In the genomic region with DNA sequence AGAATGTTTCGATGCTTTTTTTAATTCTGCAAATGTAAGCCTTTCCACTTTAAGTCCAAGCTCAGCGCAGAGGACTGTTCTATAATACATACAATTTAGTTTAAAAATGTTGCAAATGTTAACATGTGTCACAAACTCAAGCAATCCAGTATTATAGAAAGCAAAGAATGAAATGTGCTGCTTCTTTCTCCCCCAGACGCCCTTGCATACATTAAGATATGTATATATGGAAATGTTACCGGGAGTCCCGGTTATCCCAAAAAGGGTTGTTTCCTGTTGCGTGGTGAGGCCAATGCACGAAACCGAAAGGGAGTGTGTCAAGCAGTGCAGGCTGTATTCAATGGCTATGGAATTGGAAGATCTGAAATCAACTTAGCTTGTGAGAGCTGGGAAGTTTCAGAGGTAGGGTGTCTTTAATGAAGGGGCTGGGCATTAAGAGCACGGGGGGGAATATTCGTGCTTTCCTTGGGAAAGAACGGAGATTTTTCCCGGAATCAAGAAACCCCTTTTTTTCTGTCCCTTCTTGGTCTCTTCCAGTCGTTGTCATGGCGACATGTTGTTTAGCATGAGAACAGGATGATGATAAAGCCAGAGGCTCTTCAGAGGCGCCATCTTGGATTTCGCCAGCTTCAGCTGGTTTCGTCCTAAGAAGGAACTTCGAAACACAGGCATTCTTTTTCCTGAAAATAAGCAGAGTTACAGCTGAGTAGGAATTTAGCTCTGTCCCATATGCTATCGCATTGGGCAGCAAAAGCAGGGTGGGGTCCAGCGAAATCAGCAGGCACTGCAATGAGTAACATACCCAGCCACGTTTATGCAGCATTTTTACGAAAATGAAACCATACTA, we compare ENCODE assay signal across 8 cellular contexts. TPM values are rescaled to one million over a fixed set of nuclear protein-coding genes. Genes with fewer than 3 reads are reported as not detected.
DNase-seq lines count a peak whose midpoint lies in the region; ATAC-seq and TF ChIP-seq lines count a peak whose summit lies in the region.

No MANE protein-coding gene starts in this region.

- peak overlapping the region; percentile 94 for H3K4me2 ChIP-seq in OCI-LY7 (ENCODE audit: low read length)

- no peaks in the 10 kb centered on the region for H3K36me3 Mint-ChIP-seq in IgD-negative memory B cell

- no peaks in the 10 kb centered on the region for H3K79me2 ChIP-seq in OCI-LY7 (ENCODE audit: insufficient read depth, low read depth, low read length)

- TF ChIP-seq CTCF in OCI-LY7 (conservative IDR thresholded peaks at IDR 0.05; ENCODE audit: low read length) (peak; percentile 33; the same call in 1 of the 2 replicates), mucosa of descending colon (IDR thresholded peaks at IDR 0.05) (no peak)

- H3K9me2 ChIP-seq in OCI-LY7 (ENCODE audit: insufficient read depth, low read length), result no peaks in the 10 kb centered on the region

- CTCF ChIA-PET in OCI-LY7 (lab: Charles Lee; ENCODE audit: unreplicated experiment), result interaction anchor here (0.8 to 3.1 kb wide), 7 partner anchors 34 to 198 kb away, joined by 3 to 27 read pairs (median 4); no protein-coding TSS in a partner anchor

- peaks cover 13 to 22% (median 16%) of the 10 kb centered on the region in 3 donors for H3K4me1 Mint-ChIP-seq in IgD-negative memory B cell

- H2AFZ ChIP-seq in OCI-LY7 (ENCODE audit: low read length), result peak overlapping the region; percentile 96

- H3K36me3 ChIP-seq in OCI-LY7 (ENCODE audit: insufficient read depth, low read length) (no peaks in the 10 kb centered on the region), mucosa of descending colon (ENCODE audit: low read depth) (no peaks in the 10 kb centered on the region)

- H4K20me1 ChIP-seq in OCI-LY7 (ENCODE audit: insufficient read depth, low read length), result no peaks in the 10 kb centered on the region

- H3K27me3 Mint-ChIP-seq in IgD-negative memory B cell, result no peaks in the 10 kb centered on the region

- peak overlapping the region; percentile 92 to 99 (median 98) for H3K4me3 Mint-ChIP-seq in IgD-negative memory B cell

- POLR2A ChIA-PET in OCI-LY7 (lab: Charles Lee), result interaction anchor here (0.7 to 2.3 kb wide), 22 partner anchors 10 to 256 kb away, joined by 3 to 13 read pairs (median 4); a partner anchor contains a TSS

- H3K4me1 ChIP-seq in OCI-LY7 (ENCODE audit: insufficient read depth, low read length, poor library complexity, severe bottlenecking), result peaks cover 16% of the 10 kb centered on the region
- H3K4me1 ChIP-seq in mucosa of descending colon (ENCODE audit: low read depth), result peaks cover 32% of the 10 kb centered on the region

- H3K4me3 ChIP-seq in OCI-LY7 (ENCODE audit: low read depth, low read length, poor library complexity, severe bottlenecking), result peak overlapping the region; percentile 75
- H3K4me3 ChIP-seq in mucosa of descending colon, result peak overlapping the region; percentile 54

- peak; percentile 98 for DNase-seq in DMS 273 (lab: John Stamatoyannopoulos, UW; ENCODE audit: unreplicated experiment)
- DNase-seq in OCI-LY7 (ENCODE audit: low spot score), result peak; percentile 93
- peak; percentile 75 for DNase-seq in activated T-cell treated with anti-CD3 and anti-CD28 coated beads for 24 hours (ENCODE audit: low read depth)
- DNase-seq in epithelial cell of prostate (ENCODE audit: low read depth, low spot score), result peak; percentile 87
- peak; percentile 72 to 87 (median 80) for DNase-seq in mucosa of descending colon
- peak; percentile 75 for DNase-seq in stimulated activated CD8-positive, alpha-beta memory T cell treated with anti-CD3 and anti-CD28 coated beads, Interleukin-4, amount 100 ng/mL, for 48 hours

- peak overlapping the region; percentile 96 to 100 (median 98) for H3K27ac Mint-ChIP-seq in IgD-negative memory B cell

- H3K27ac ChIP-seq in OCI-LY7 (ENCODE audit: low read depth, low read length, poor library complexity, severe bottlenecking) (peak overlapping the region; percentile 89), epithelial cell of prostate (peak overlapping the region; percentile 96)

- intact Hi-C loops in OCI-LY7 (cut with micrococcal nuclease; ENCODE audit: unreplicated experiment) (loop anchor here (1.0 to 10.0 kb wide), 7 partner anchors 37 to 365 kb away; no protein-coding TSS in a partner anchor), mucosa of descending colon (cut with DNase I, micrococcal nuclease) (loop anchor here (2.0 kb wide), 1 partner anchor 37 kb away; no protein-coding TSS in a partner anchor)

- no peaks in the 10 kb centered on the region for H3K9me3 Mint-ChIP-seq in IgD-negative memory B cell

- H3K9me3 ChIP-seq in OCI-LY7 (ENCODE audit: low read length) (no peaks in the 10 kb centered on the region), mucosa of descending colon (no peaks in the 10 kb centered on the region)

- no TSS peak for BruUV-seq in OCI-LY7 (replicated peaks; lab: Mats Ljungman, UMichigan)

- ATAC-seq in GM21528 (IDR thresholded peaks at IDR 0.05; ENCODE audit: low FRiP score, unreplicated experiment) (peak; percentile 60), mucosa of descending colon (peak; percentile 68)

RNA-seq across cellular contexts. Expression of a gene that starts 10.1 kb away (rescaled TPM):
- 27.6 TPM for polyA plus RNA-seq in IgD-negative memory B cell
- 8.4 and 11.1 TPM in 2 replicates for total RNA-seq in OCI-LY7 (2014; rRNA removed; shearing (Covaris generic))
- total RNA-seq in OCI-LY7 (2022) (9.9 and 12.2 TPM in 2 replicates), mucosa of descending colon (10 to 100 TPM; 13.4 to 24.1 (median 23.2) TPM)

RNA-seq across cellular contexts. Expression of a gene that starts 18.2 kb away (rescaled TPM):
- polyA plus RNA-seq in IgD-negative memory B cell, result 77.8 TPM
- not detected in 2 replicates for total RNA-seq in OCI-LY7 (2014; rRNA removed; shearing (Covaris generic))
- total RNA-seq in OCI-LY7 (2022) (8.9 and 13.2 TPM in 2 replicates), mucosa of descending colon (100 to 1,000 TPM; 134 to 147 (median 142) TPM)

Comparison
In these comparisons a context has a peak if more than half of its experiments do, and no peak if none do; other contexts are left out.
1. Peak in every context shown above with its lines: DNase-seq, ATAC-seq, H3K4me3 ChIP-seq and H3K27ac ChIP-seq.
2. RNA of a gene that starts 18.2 kb away (total RNA-seq): 134 to 147 TPM in mucosa of descending colon; 8.9 to 13.2 TPM in OCI-LY7; every median in the first group is over 4 times any median in the second.